Comparison of ENCODE assay signal across 10 cellular contexts in genomic region chr5:177425196-177425800, GRCh38. TPM values are rescaled to one million over a fixed set of nuclear protein-coding genes. Genes with fewer than 3 reads are reported as not detected.
DNase-seq lines count a peak whose midpoint lies in the region; ATAC-seq, FAIRE-seq and TF ChIP-seq lines count a peak whose summit lies in the region.
"Had no signal": no experiment of that assay in that cellular context is flagged by ENCODE, and none has a peak within 500 bp of the region (broad histone marks: within the 10 kb centered on the region; RNA-seq: fewer than 3 reads in every experiment).

No MANE protein-coding gene starts in this region.

- peaks cover 35% of the 10 kb centered on the region for H3K4me1 ChIP-seq in keratinocyte (ENCODE audit: control insufficient read depth, extremely low read depth, insufficient read depth, low read length)
- peaks cover 6 to 46% (median 34%) of the 10 kb centered on the region in 5 donors for H3K4me1 ChIP-seq in subcutaneous abdominal adipose tissue (ENCODE audit: control insufficient read depth in 5 of 5, insufficient read depth in 5 of 5, low read length in 5 of 5)

- H4K20me1 ChIP-seq in keratinocyte (ENCODE audit: control insufficient read depth, extremely low read depth, insufficient read depth, low read length): no peaks in the 10 kb centered on the region

- H3K36me3 ChIP-seq in keratinocyte (ENCODE audit: control insufficient read depth in 2 of 2, extremely low read depth in 1 of 2, insufficient read depth in 2 of 2, low read length in 2 of 2) (peaks cover 1 to 5% of the 10 kb centered on the region in 2 experiments), subcutaneous abdominal adipose tissue (ENCODE audit: control insufficient read depth in 5 of 5, insufficient read depth in 5 of 5, low read length in 5 of 5) (peaks cover 0 to 3% (median 0%) of the 10 kb centered on the region in 5 donors)

- H3K27ac Mint-ChIP-seq in T-helper 2 cell treated with Interferon-gamma antibody and Interleukin-4, amounts not matched to agents 5 μg/mL and 100 μg/mL, for 36 hours: peak overlapping the region; percentile 97
- peak overlapping the region; percentile 94 for H3K27ac Mint-ChIP-seq in activated naive CD8-positive, alpha-beta T cell treated with anti-CD3 and anti-CD28 coated beads for 36 hours

- H3K9me3 ChIP-seq in keratinocyte (ENCODE audit: control insufficient read depth, low read depth, low read length): no peaks in the 10 kb centered on the region
- no peaks in the 10 kb centered on the region for H3K9me3 ChIP-seq in subcutaneous abdominal adipose tissue (ENCODE audit: control insufficient read depth in 5 of 5, low read length in 5 of 5)

- H3K4me2 ChIP-seq in keratinocyte (ENCODE audit: control insufficient read depth, extremely low read depth, insufficient read depth, low read depth, low read length): peak overlapping the region; percentile 83

- TF ChIP-seq CTCF in keratinocyte (optimal IDR thresholded peaks at IDR 0.05 in 1 of 3, IDR thresholded peaks at IDR 0.05 in 1 of 3, conservative IDR thresholded peaks at IDR 0.05 in 1 of 3; ENCODE audit: extremely low read depth in 1 of 3, insufficient read depth in 2 of 3, low read length in 3 of 3): no peak

- ATAC-seq in HG02623 (IDR thresholded peaks at IDR 0.05; ENCODE audit: unreplicated experiment) (no peak), GM21576 (IDR thresholded peaks at IDR 0.05; ENCODE audit: unreplicated experiment) (no peak)

- H3K27ac ChIP-seq in keratinocyte (ENCODE audit: control insufficient read depth, insufficient read depth, low read length) (peak overlapping the region; percentile 88), subcutaneous abdominal adipose tissue (ENCODE audit: low read depth, low read length) (peak overlapping the region; percentile 91)

- peak overlapping the region; percentile 49 to 75 (median 67) for H3K4me3 ChIP-seq in keratinocyte (ENCODE audit: control insufficient read depth in 2 of 3, extremely low read depth in 1 of 3, insufficient read depth in 2 of 3, low read depth in 1 of 3, low read length in 3 of 3)
- H3K4me3 ChIP-seq in subcutaneous abdominal adipose tissue (ENCODE audit: low read depth in 1 of 5, low read length in 5 of 5): peak overlapping the region; percentile 74 to 83 (median 78)

- peaks cover 47% of the 10 kb centered on the region for H3K4me1 Mint-ChIP-seq in T-helper 2 cell treated with Interferon-gamma antibody and Interleukin-4, amounts not matched to agents 5 μg/mL and 100 μg/mL, for 36 hours (ENCODE audit: low read depth)
- H3K4me1 Mint-ChIP-seq in activated naive CD8-positive, alpha-beta T cell treated with anti-CD3 and anti-CD28 coated beads for 36 hours: peaks cover 30% of the 10 kb centered on the region

- no peak for DNase-seq in T-helper 2 cell treated with Interferon-gamma antibody and Interleukin-4, amounts not matched to agents 5 μg/mL and 100 μg/mL, for 36 hours (ENCODE audit: low spot score)
- DNase-seq in T-helper 2 cell: no peak
- no peak for DNase-seq in activated naive CD8-positive, alpha-beta T cell treated with anti-CD3 and anti-CD28 coated beads for 36 hours
- no peak for DNase-seq in keratinocyte (ENCODE audit: low read depth, low spot score)
- no peak for DNase-seq in DMS 273 treated with DMSO at 0.1 percent for 48 hours (lab: John Stamatoyannopoulos, UW)

- dilution Hi-C loops in keratinocyte (cut with MboI; ENCODE audit: extremely low pct_ligation_motif_present, low sequenced_read_pairs): no loop called here

- FAIRE-seq in keratinocyte (lab: Jason Lieb, UNC): no peak

- H3K27me3 Mint-ChIP-seq in T-helper 2 cell treated with Interferon-gamma antibody and Interleukin-4, amounts not matched to agents 5 μg/mL and 100 μg/mL, for 36 hours (ENCODE audit: low read depth): peaks cover 2% of the 10 kb centered on the region
- peaks cover 3% of the 10 kb centered on the region for H3K27me3 Mint-ChIP-seq in activated naive CD8-positive, alpha-beta T cell treated with anti-CD3 and anti-CD28 coated beads for 36 hours

- H3K27me3 ChIP-seq in keratinocyte (ENCODE audit: control insufficient read depth, extremely low read depth, insufficient read depth, low read length) (no peaks in the 10 kb centered on the region), subcutaneous abdominal adipose tissue (ENCODE audit: control insufficient read depth in 5 of 5, insufficient read depth in 4 of 5, low read length in 5 of 5) (no peaks in the 10 kb centered on the region)

- peaks cover 31% of the 10 kb centered on the region for H3K79me2 ChIP-seq in keratinocyte (ENCODE audit: control insufficient read depth, insufficient read depth, low read length)

- no peaks in the 10 kb centered on the region for H3K9me1 ChIP-seq in keratinocyte (ENCODE audit: control insufficient read depth, extremely low read depth, insufficient read depth, low read length)

- peak overlapping the region; percentile 95 for H3K4me3 Mint-ChIP-seq in T-helper 2 cell treated with Interferon-gamma antibody and Interleukin-4, amounts not matched to agents 5 μg/mL and 100 μg/mL, for 36 hours
- peak overlapping the region; percentile 87 for H3K4me3 Mint-ChIP-seq in activated naive CD8-positive, alpha-beta T cell treated with anti-CD3 and anti-CD28 coated beads for 36 hours

- H3K9ac ChIP-seq in keratinocyte (ENCODE audit: control insufficient read depth, extremely low read depth, insufficient read depth, low read length) (peak overlapping the region; percentile 86), subcutaneous abdominal adipose tissue (ENCODE audit: low read length in 5 of 5) (peak overlapping the region in 4 of 5 donors; percentile 68 to 91 (median 76))

- peaks cover 30% of the 10 kb centered on the region for H3K36me3 Mint-ChIP-seq in T-helper 2 cell treated with Interferon-gamma antibody and Interleukin-4, amounts not matched to agents 5 μg/mL and 100 μg/mL, for 36 hours (ENCODE audit: low read depth)
- H3K36me3 Mint-ChIP-seq in activated naive CD8-positive, alpha-beta T cell treated with anti-CD3 and anti-CD28 coated beads for 36 hours: peaks cover 20% of the 10 kb centered on the region

- peak overlapping the region; percentile 94 for H2AFZ ChIP-seq in keratinocyte (ENCODE audit: control insufficient read depth, low read length)

- H3K9me3 Mint-ChIP-seq in T-helper 2 cell treated with Interferon-gamma antibody and Interleukin-4, amounts not matched to agents 5 μg/mL and 100 μg/mL, for 36 hours: no peaks in the 10 kb centered on the region
- peaks cover 2% of the 10 kb centered on the region for H3K9me3 Mint-ChIP-seq in activated naive CD8-positive, alpha-beta T cell treated with anti-CD3 and anti-CD28 coated beads for 36 hours

RNA-seq across cellular contexts. Expression of gene GRK6, which starts 1.2 kb away (rescaled TPM):
- total RNA-seq in activated naive CD8-positive, alpha-beta T cell treated with anti-CD3 and anti-CD28 coated beads for 36 hours: 100 to 1,000 TPM; 113 to 115 TPM
- 23.4 to 38.5 TPM (median 29.9 TPM) in 3 replicates for polyA plus RNA-seq in keratinocyte
- 8.5 TPM for polyA plus RNA-seq in keratinocyte (2011; ENCODE audit: low read depth)
- polyA plus RNA-seq in keratinocyte (2011; cell fraction: cytosol; rRNA removed): 17.7 and 37.1 TPM in 2 replicates
- polyA plus RNA-seq in keratinocyte (2011; cell fraction: nucleus; rRNA removed): 20.6 and 22.3 TPM in 2 replicates
- polyA plus RNA-seq in keratinocyte (2012; ENCODE audit: low replicate concordance): 12.6 and 45.5 TPM in 2 replicates
- 20.8 to 36.8 TPM (median 32.9 TPM) in 3 replicates for polyA minus RNA-seq in keratinocyte
- polyA minus RNA-seq in keratinocyte (2011; cell fraction: cytosol; rRNA and poly(A)+ RNA removed): 50.6 TPM
- polyA minus RNA-seq in keratinocyte (2011; cell fraction: nucleus; rRNA and poly(A)+ RNA removed): 13.2 and 19.5 TPM in 2 replicates

RNA-seq across cellular contexts. Expression of gene F12, which starts 15.9 kb away (rescaled TPM):
- 1 to 10 TPM; 5.6 TPM for total RNA-seq in activated naive CD8-positive, alpha-beta T cell treated with anti-CD3 and anti-CD28 coated beads for 36 hours
- polyA plus RNA-seq in keratinocyte: 6.0 to 11.2 TPM (median 7.7 TPM) in 3 replicates
- polyA plus RNA-seq in keratinocyte (2011; ENCODE audit: low read depth): 2.1 TPM
- polyA plus RNA-seq in keratinocyte (2011; cell fraction: cytosol; rRNA removed): 6.1 and 18.8 TPM in 2 replicates
- 5.3 and 8.8 TPM in 2 replicates for polyA plus RNA-seq in keratinocyte (2011; cell fraction: nucleus; rRNA removed)
- polyA plus RNA-seq in keratinocyte (2012; ENCODE audit: low replicate concordance): 13.5 and 15.7 TPM in 2 replicates
- 2.7 to 6.3 TPM (median 2.9 TPM) in 3 replicates for polyA minus RNA-seq in keratinocyte
- polyA minus RNA-seq in keratinocyte (2011; cell fraction: cytosol; rRNA and poly(A)+ RNA removed): 20.7 TPM
- polyA minus RNA-seq in keratinocyte (2011; cell fraction: nucleus; rRNA and poly(A)+ RNA removed): 3.8 and 4.1 TPM in 2 replicates

RNA-seq across cellular contexts. Expression of gene PRR7, which starts 21.3 kb away (rescaled TPM):
- total RNA-seq in activated naive CD8-positive, alpha-beta T cell treated with anti-CD3 and anti-CD28 coated beads for 36 hours: 10 to 100 TPM; 21.5 to 21.8 TPM
- 1.1 to 4.7 TPM (median 4.3 TPM) in 3 replicates for polyA plus RNA-seq in keratinocyte
- 0.69 TPM for polyA plus RNA-seq in keratinocyte (2011; ENCODE audit: low read depth)
- 2.2 and 14.0 TPM in 2 replicates for polyA plus RNA-seq in keratinocyte (2011; cell fraction: cytosol; rRNA removed)
- 2.8 and 7.2 TPM in 2 replicates for polyA plus RNA-seq in keratinocyte (2011; cell fraction: nucleus; rRNA removed)
- 2.0 and 7.7 TPM in 2 replicates for polyA plus RNA-seq in keratinocyte (2012; ENCODE audit: low replicate concordance)
- polyA minus RNA-seq in keratinocyte: 0.32 to 2.3 TPM (median 0.40 TPM) in 3 replicates
- 14.4 TPM for polyA minus RNA-seq in keratinocyte (2011; cell fraction: cytosol; rRNA and poly(A)+ RNA removed)
- 2.2 and 3.4 TPM in 2 replicates for polyA minus RNA-seq in keratinocyte (2011; cell fraction: nucleus; rRNA and poly(A)+ RNA removed)

RNA-seq across cellular contexts. Expression of gene PFN3, which starts 24.8 kb away (rescaled TPM):
- total RNA-seq in activated naive CD8-positive, alpha-beta T cell treated with anti-CD3 and anti-CD28 coated beads for 36 hours: not detected
- not detected in 3 replicates for polyA plus RNA-seq in keratinocyte
- polyA plus RNA-seq in keratinocyte (2011; ENCODE audit: low read depth): not detected
- not detected in 2 replicates for polyA plus RNA-seq in keratinocyte (2011; cell fraction: cytosol; rRNA removed)
- polyA plus RNA-seq in keratinocyte (2011; cell fraction: nucleus; rRNA removed): not detected in 2 replicates
- polyA plus RNA-seq in keratinocyte (2012; ENCODE audit: low replicate concordance): not detected in 2 replicates
- not detected in 3 replicates for polyA minus RNA-seq in keratinocyte
- polyA minus RNA-seq in keratinocyte (2011; cell fraction: cytosol; rRNA and poly(A)+ RNA removed): not detected
- polyA minus RNA-seq in keratinocyte (2011; cell fraction: nucleus; rRNA and poly(A)+ RNA removed): not detected in 2 replicates
- total RNA-seq: Daoy, myocyte had no signal

RNA-seq across cellular contexts. Expression of gene SLC34A1, which starts 41.1 kb away (rescaled TPM):
- not detected for total RNA-seq in activated naive CD8-positive, alpha-beta T cell treated with anti-CD3 and anti-CD28 coated beads for 36 hours
- polyA plus RNA-seq in keratinocyte: 0.02 to 0.07 TPM (median 0.06 TPM) in 3 replicates
- not detected for polyA plus RNA-seq in keratinocyte (2011; ENCODE audit: low read depth)
- polyA plus RNA-seq in keratinocyte (2011; cell fraction: cytosol; rRNA removed): 0.04 TPM in 1 of 2 replicates, not detected in the other
- 0.11 and 0.13 TPM in 2 replicates for polyA plus RNA-seq in keratinocyte (2011; cell fraction: nucleus; rRNA removed)
- 0.06 TPM in 1 of 2 replicates, not detected in the other for polyA plus RNA-seq in keratinocyte (2012; ENCODE audit: low replicate concordance)
- polyA minus RNA-seq in keratinocyte: 0.22 to 0.30 TPM in 2 of 3 replicates, not detected in the other
- polyA minus RNA-seq in keratinocyte (2011; cell fraction: cytosol; rRNA and poly(A)+ RNA removed): not detected
- polyA minus RNA-seq in keratinocyte (2011; cell fraction: nucleus; rRNA and poly(A)+ RNA removed): 0.32 and 0.47 TPM in 2 replicates
- total RNA-seq: Daoy, myocyte had no signal
